ENCODE assay signal across 1 cellular context in genomic region chr6:45541934-45542333, GRCh38.
TF ChIP-seq lines count a peak whose summit lies in the region.

No MANE protein-coding gene starts in this region.

TF ChIP-seq in K562, 482 proteins besides CTCF, POLR2A, EP300 and RAD21 (continued from another document):
- no peak for TF ChIP-seq FOXO4 (CRISPR knock-in tag; IDR thresholded peaks at IDR 0.05)
- no peak for TF ChIP-seq NR2C2 (CRISPR knock-in tag; IDR thresholded peaks at IDR 0.05)
- TF ChIP-seq NR2C2 (tag; IDR thresholded peaks at IDR 0.05): no peak
- TF ChIP-seq ZNF77 (CRISPR knock-in tag; IDR thresholded peaks at IDR 0.05): no peak
- TF ChIP-seq MTA2 (IDR thresholded peaks at IDR 0.05; ENCODE audit: low read depth): 0 out of 2 replicates have a peak, but pooled peaks have one; percentile 30
- TF ChIP-seq ZBTB9 (CRISPR knock-in tag; IDR thresholded peaks at IDR 0.05): no peak
- no peak for TF ChIP-seq E2F4 (CRISPR knock-in tag; IDR thresholded peaks at IDR 0.05; ENCODE audit: low read depth)
- TF ChIP-seq MNT (conservative IDR thresholded peaks at IDR 0.05): 0 out of 4 replicates have a peak, but pooled peaks of 1 of the 2 experiments have one; percentile 16
- TF ChIP-seq DPF2 (IDR thresholded peaks at IDR 0.05): 0 out of 2 replicates have a peak, but pooled peaks have one; percentile 23
- TF ChIP-seq L3MBTL2 (IDR thresholded peaks at IDR 0.05): peak; percentile 16; the same call in 1 of the 2 replicates
- peak in 1 of 2 experiments; percentile 28; a peak in 1 of 4 replicates for TF ChIP-seq RCOR1 (IDR thresholded peaks at IDR 0.05; ENCODE audit: borderline replicate concordance in 1 of 2, low read depth in 2 of 2, low read length in 2 of 2)
- no peak for TF ChIP-seq ARNT (IDR thresholded peaks at IDR 0.05)
- TF ChIP-seq NCOA4 (IDR thresholded peaks at IDR 0.05; ENCODE audit: partially characterized antibody): no peak
- TF ChIP-seq GTF2E2 (tag; IDR thresholded peaks at IDR 0.05): no peak
- peak; percentile 57 for TF ChIP-seq TEAD4 (IDR thresholded peaks at IDR 0.05; ENCODE audit: low read length)
- no peak for TF ChIP-seq TEAD4 (CRISPR knock-in tag; IDR thresholded peaks at IDR 0.05; ENCODE audit: borderline replicate concordance)
- peak; percentile 38; the same call in 1 of the 2 replicates for TF ChIP-seq NFE2 (IDR thresholded peaks at IDR 0.05; ENCODE audit: low read depth)
- TF ChIP-seq POLR3A (IDR thresholded peaks at IDR 0.05; ENCODE audit: borderline replicate concordance, extremely low read depth, insufficient read depth, insufficient read length): no peak
- TF ChIP-seq BRCA1 (IDR thresholded peaks at IDR 0.05): no peak
- TF ChIP-seq BRCA1 (CRISPR knock-in tag; IDR thresholded peaks at IDR 0.05): no peak
- TF ChIP-seq ZNF766 (CRISPR knock-in tag; conservative IDR thresholded peaks at IDR 0.05): peak; percentile 96
- no peak for TF ChIP-seq GTF3C2 (IDR thresholded peaks at IDR 0.05; ENCODE audit: borderline replicate concordance, extremely low read depth, insufficient read length)
- peak; percentile 49 for TF ChIP-seq TAL1 (IDR thresholded peaks at IDR 0.05)
- no peak for TF ChIP-seq PRMT5 (CRISPR knock-in tag; IDR thresholded peaks at IDR 0.05)
- TF ChIP-seq CREBBP (IDR thresholded peaks at IDR 0.05; ENCODE audit: low read depth, low read length): no peak
- TF ChIP-seq CEBPG (CRISPR knock-in tag; IDR thresholded peaks at IDR 0.05): no peak
- TF ChIP-seq CEBPG (tag; conservative IDR thresholded peaks at IDR 0.05 in 1 of 2, IDR thresholded peaks at IDR 0.05 in 1 of 2): no peak
- no peak for TF ChIP-seq BRF2 (IDR thresholded peaks at IDR 0.05; ENCODE audit: borderline replicate concordance, insufficient read depth, insufficient read length)
- TF ChIP-seq KLF10 (CRISPR knock-in tag; IDR thresholded peaks at IDR 0.05): no peak
- no peak for TF ChIP-seq BRD9 (IDR thresholded peaks at IDR 0.05; ENCODE audit: low read depth, partially characterized antibody)
- TF ChIP-seq TEAD1 (CRISPR knock-in tag; IDR thresholded peaks at IDR 0.05): no peak
- no peak for TF ChIP-seq LEF1 (IDR thresholded peaks at IDR 0.05)
- TF ChIP-seq ARID1B (IDR thresholded peaks at IDR 0.05): peak; percentile 70
- peak; percentile 78 for TF ChIP-seq CBFA2T3 (IDR thresholded peaks at IDR 0.05)
